ENCODE assay signal across 27 cellular contexts in the genomic region with DNA sequence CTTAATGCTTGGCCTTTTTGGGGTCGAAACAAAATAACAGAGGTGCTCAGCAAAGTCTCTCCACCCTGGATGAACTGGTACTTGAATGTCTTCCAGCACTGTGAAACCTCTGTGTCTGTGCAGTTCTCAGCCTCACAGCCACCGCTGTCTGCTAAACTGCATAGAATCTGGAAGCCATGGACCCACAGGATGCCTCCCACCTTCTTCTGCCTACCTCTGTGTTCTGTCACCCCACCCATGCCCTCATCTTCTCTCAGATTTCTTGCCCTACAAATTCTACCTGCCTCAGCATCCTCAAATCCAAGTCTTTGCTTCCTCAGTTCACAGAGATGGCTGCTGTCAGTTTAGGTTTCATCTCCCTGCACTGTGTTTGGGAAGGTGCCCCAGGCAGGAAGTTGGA. TPM values are rescaled to one million over a fixed set of nuclear protein-coding genes. Genes with fewer than 3 reads are reported as not detected.
DNase-seq lines count a peak whose midpoint lies in the region; ATAC-seq, FAIRE-seq and TF ChIP-seq lines count a peak whose summit lies in the region.
"Had no signal": no experiment of that assay in that cellular context is flagged by ENCODE, and none has a peak within 500 bp of the region (broad histone marks: within the 10 kb centered on the region; RNA-seq: fewer than 3 reads in every experiment).

No MANE protein-coding gene starts in this region.

- H3K27me3 Mint-ChIP-seq in HFFc6 (ENCODE audit: insufficient read depth) (no peaks in the 10 kb centered on the region), astrocyte (ENCODE audit: low read depth, unreplicated experiment) (no peaks in the 10 kb centered on the region)
- H3K27me3 Mint-ChIP-seq: effector memory CD8-positive, alpha-beta T cell; stimulated activated memory B cell treated with anti-CD40 and anti-IgM and Interleukin-4, amounts not matched to agents 10 μg/mL and 1 μg/mL and 100 μg/mL, for 72 hours had no signal

- H3K36me3 ChIP-seq in ACC112 (ENCODE audit: insufficient read depth, low read length), result no peaks in the 10 kb centered on the region
- no peaks in the 10 kb centered on the region for H3K36me3 ChIP-seq in astrocyte (ENCODE audit: insufficient read depth, low read length)
- H3K36me3 ChIP-seq: thoracic aorta had no signal

- H3K4me3 ChIP-seq in ACC112 (ENCODE audit: low read depth, low read length), result 0 out of 2 replicates have a peak overlapping the region, but pooled peaks have one; percentile 1
- H3K4me3 ChIP-seq in astrocyte (ENCODE audit: insufficient read depth, low read depth, low read length), result peak overlapping the region; percentile 12
- H3K4me3 ChIP-seq: BLaER1, lung, thoracic aorta had no signal

- ATAC-seq in foreskin keratinocyte, result peak; percentile 20
- no peak for ATAC-seq in GM19023 (IDR thresholded peaks at IDR 0.05; ENCODE audit: unreplicated experiment)
- ATAC-seq: effector memory CD8-positive, alpha-beta T cell; Panc1; stimulated activated memory B cell treated with anti-CD40 and anti-IgM and Interleukin-4, amounts not matched to agents 10 μg/mL and 1 μg/mL and 100 μg/mL, for 72 hours had no signal

- H3K4me1 ChIP-seq in ACC112 (ENCODE audit: control insufficient read depth, insufficient read depth, low read length, unreplicated experiment), result peaks cover 35% of the 10 kb centered on the region
- peaks cover 12% of the 10 kb centered on the region for H3K4me1 ChIP-seq in astrocyte (ENCODE audit: insufficient read depth, low read length)
- H3K4me1 ChIP-seq in foreskin keratinocyte, result peaks cover 16% of the 10 kb centered on the region
- H3K4me1 ChIP-seq: BLaER1 had no signal

- peak overlapping the region; percentile 68 for H3K9ac ChIP-seq in astrocyte (ENCODE audit: low read length)
- H3K9ac ChIP-seq: BLaER1 had no signal

- H3K4me1 Mint-ChIP-seq in HFFc6 (ENCODE audit: low read depth) (peaks cover 39% of the 10 kb centered on the region), astrocyte (ENCODE audit: low read depth, unreplicated experiment) (peaks cover 7% of the 10 kb centered on the region)

- peak overlapping the region; percentile 85 for H3K27ac ChIP-seq in ACC112 (ENCODE audit: low read depth, low read length)
- peak overlapping the region; percentile 81 for H3K27ac ChIP-seq in astrocyte (ENCODE audit: low read depth, low read length)
- peak overlapping the region; percentile 77 for H3K27ac ChIP-seq in foreskin keratinocyte
- H3K27ac ChIP-seq: BLaER1, thoracic aorta had no signal

- peaks cover 32% of the 10 kb centered on the region for H4K20me1 ChIP-seq in astrocyte (ENCODE audit: insufficient read depth, low read length)

- H3K36me3 Mint-ChIP-seq in HFFc6 (ENCODE audit: low read depth) (no peaks in the 10 kb centered on the region), astrocyte (ENCODE audit: low read depth, unreplicated experiment) (peaks cover 6% of the 10 kb centered on the region)

- no peaks in the 10 kb centered on the region for H3K9me3 ChIP-seq in astrocyte (ENCODE audit: insufficient read depth, low read depth, low read length)
- H3K9me3 ChIP-seq: thoracic aorta had no signal

- no peak for TF ChIP-seq CTCF in HFFc6 (IDR thresholded peaks at IDR 0.05)
- TF ChIP-seq CTCF in astrocyte (IDR thresholded peaks at IDR 0.05; ENCODE audit: insufficient read depth, low read depth, low read length), result no peak
- TF ChIP-seq CTCF in foreskin keratinocyte (conservative IDR thresholded peaks at IDR 0.05), result no peak

- FAIRE-seq in astrocyte (lab: Jason Lieb, UNC), result no peak
- FAIRE-seq in urothelium cell line (lab: Jason Lieb, UNC), result no peak
- FAIRE-seq: colon, HTR-8/SVneo, small intestine had no signal

- H3K9me3 Mint-ChIP-seq in HFFc6 (no peaks in the 10 kb centered on the region), astrocyte (ENCODE audit: unreplicated experiment) (no peaks in the 10 kb centered on the region)
- H3K9me3 Mint-ChIP-seq: activated naive CD4-positive, alpha-beta T cell treated with anti-CD3 and anti-CD28 coated beads, Interleukin-2, amount 50 U/mL, for 72 hours; activated T-helper 1 cell treated with anti-CD3 and anti-CD28 coated beads, Interleukin-12 subunit alpha, Interleukin-12 subunit beta, Interleukin-2, Interleukin-4 antibody, amounts not matched to agents 30 ng/mL and 10 ng/mL and 1 ng/mL, durations not matched to agents 14 hours and 24 hours and 36 hours; effector memory CD8-positive, alpha-beta T cell; stimulated activated memory B cell treated with anti-CD40 and anti-IgM and Interleukin-4, amounts not matched to agents 10 μg/mL and 1 μg/mL and 100 μg/mL, for 72 hours had no signal

- no peak for DNase-seq in HFFc6
- DNase-seq in astrocyte (ENCODE audit: low read depth), result no peak
- DNase-seq in foreskin keratinocyte, result no peak
- no peak for DNase-seq in NK-92 (lab: John Stamatoyannopoulos, UW; ENCODE audit: unreplicated experiment)
- DNase-seq in urothelium cell line (ENCODE audit: low spot score), result no peak
- DNase-seq in SIG-M5 (lab: John Stamatoyannopoulos, UW), result no peak
- DNase-seq: ACHN; activated CD4-positive, alpha-beta T cell treated with anti-CD3 and anti-CD28 coated beads for 4 hours; effector memory CD8-positive, alpha-beta T cell; GF-D8; GOT3; KG1; kidney glomerular epithelial cell; NCI-H1417 treated with DMSO at 0.1 percent for 48 hours; NK-92 treated with Interleukin-12 subunit alpha and Interleukin-12 subunit beta, amount 100 ng/mL, for 24 hours; small intestine had no signal

- H3K27ac Mint-ChIP-seq in HFFc6, result peak overlapping the region; percentile 95
- H3K27ac Mint-ChIP-seq in astrocyte (ENCODE audit: unreplicated experiment), result no peak overlapping the region
- H3K27ac Mint-ChIP-seq: activated T-helper 1 cell treated with anti-CD3 and anti-CD28 coated beads, Interleukin-12 subunit alpha, Interleukin-12 subunit beta, Interleukin-2, Interleukin-4 antibody, amounts not matched to agents 30 ng/mL and 10 ng/mL and 1 ng/mL, durations not matched to agents 14 hours and 24 hours and 36 hours; effector memory CD8-positive, alpha-beta T cell; stimulated activated memory B cell treated with anti-CD40 and anti-IgM and Interleukin-4, amounts not matched to agents 10 μg/mL and 1 μg/mL and 100 μg/mL, for 72 hours had no signal

- peak overlapping the region; percentile 82 for H3K4me3 Mint-ChIP-seq in HFFc6
- H3K4me3 Mint-ChIP-seq in astrocyte (ENCODE audit: unreplicated experiment), result no peak overlapping the region
- H3K4me3 Mint-ChIP-seq: activated T-helper 1 cell treated with anti-CD3 and anti-CD28 coated beads, Interleukin-12 subunit alpha, Interleukin-12 subunit beta, Interleukin-2, Interleukin-4 antibody, amounts not matched to agents 30 ng/mL and 10 ng/mL and 1 ng/mL, durations not matched to agents 14 hours and 24 hours and 36 hours; effector memory CD8-positive, alpha-beta T cell; stimulated activated memory B cell treated with anti-CD40 and anti-IgM and Interleukin-4, amounts not matched to agents 10 μg/mL and 1 μg/mL and 100 μg/mL, for 72 hours had no signal

- H2AFZ ChIP-seq in ACC112 (ENCODE audit: low read length, unreplicated experiment), result no peak overlapping the region
- H2AFZ ChIP-seq in astrocyte (ENCODE audit: low read depth, low read length), result no peak overlapping the region

- H3K4me2 ChIP-seq in astrocyte (ENCODE audit: low read length), result peak overlapping the region; percentile 67
- H3K4me2 ChIP-seq: BLaER1 had no signal

- no peaks in the 10 kb centered on the region for H3K27me3 ChIP-seq in ACC112 (ENCODE audit: insufficient read depth, low read length)
- no peaks in the 10 kb centered on the region for H3K27me3 ChIP-seq in astrocyte (ENCODE audit: insufficient read depth, low read length)
- H3K27me3 ChIP-seq in foreskin keratinocyte, result no peaks in the 10 kb centered on the region
- H3K27me3 ChIP-seq: BLaER1 had no signal

- H3K79me2 ChIP-seq in ACC112 (ENCODE audit: control insufficient read depth, insufficient read depth, low read length, unreplicated experiment) (peaks cover 48% of the 10 kb centered on the region), astrocyte (ENCODE audit: insufficient read depth, low read length) (peaks cover 78% of the 10 kb centered on the region)

RNA-seq across cellular contexts. Expression of a gene that starts 35.6 kb away (rescaled TPM):
- total RNA-seq in HFFc6 (2021; fragmentation: NEBNext Ultra II Directional; extraction: Animal tissue kit (Norgen Biotek cat#: 25700)), result 10 to 100 TPM; 27.8 to 36.7 (median 33.8) TPM
- 21.0 and 28.1 TPM in 2 replicates for total RNA-seq in astrocyte
- 45.6 and 54.7 TPM in 2 replicates for total RNA-seq in foreskin keratinocyte
- 32.3 and 38.5 TPM in 2 replicates for polyA plus RNA-seq in foreskin keratinocyte
